ENCODE assay signal across 13 cellular contexts in genomic region chr20:53898558-53898931, GRCh38.
DNase-seq lines count a peak whose midpoint lies in the region; ATAC-seq and TF ChIP-seq lines count a peak whose summit lies in the region.
"Had no signal": no experiment of that assay in that cellular context is flagged by ENCODE, and none has a peak within 500 bp of the region (broad histone marks: within the 10 kb centered on the region; RNA-seq: fewer than 3 reads in every experiment).

No MANE protein-coding gene starts in this region.

- no peaks in the 10 kb centered on the region for H3K36me3 Mint-ChIP-seq in GM23338 (ENCODE audit: low read depth)
- peaks cover 1% of the 10 kb centered on the region for H3K36me3 Mint-ChIP-seq in activated T-helper 1 cell treated with anti-CD3 and anti-CD28 coated beads, Interleukin-12 subunit alpha, Interleukin-12 subunit beta, Interleukin-2, Interleukin-4 antibody, amounts not matched to agents 30 ng/mL and 10 ng/mL and 1 ng/mL, durations not matched to agents 14 hours and 24 hours and 36 hours (ENCODE audit: low read depth)
- H3K36me3 Mint-ChIP-seq in memory B cell, result no peaks in the 10 kb centered on the region

- no peak overlapping the region for H3K9ac ChIP-seq in BLaER1

- no peaks in the 10 kb centered on the region for H3F3A ChIP-seq in GM23338 (replicated peaks; ENCODE audit: low read depth)

- H3K36me3 ChIP-seq in BLaER1, result no peaks in the 10 kb centered on the region
- no peaks in the 10 kb centered on the region for H3K36me3 ChIP-seq in GM23338 (ENCODE audit: insufficient read depth)
- H3K36me3 ChIP-seq: pancreas had no signal

- H3K9me3 ChIP-seq in BLaER1, result no peaks in the 10 kb centered on the region
- H3K9me3 ChIP-seq: pancreas had no signal

- peaks cover 40% of the 10 kb centered on the region for H3K4me1 Mint-ChIP-seq in GM23338
- peaks cover 59% of the 10 kb centered on the region for H3K4me1 Mint-ChIP-seq in activated T-helper 1 cell treated with anti-CD3 and anti-CD28 coated beads, Interleukin-12 subunit alpha, Interleukin-12 subunit beta, Interleukin-2, Interleukin-4 antibody, amounts not matched to agents 30 ng/mL and 10 ng/mL and 1 ng/mL, durations not matched to agents 14 hours and 24 hours and 36 hours (ENCODE audit: low read depth)
- peaks cover 31% of the 10 kb centered on the region for H3K4me1 Mint-ChIP-seq in memory B cell

- H3K27me3 ChIP-seq in BLaER1 (no peaks in the 10 kb centered on the region), GM23338 (ENCODE audit: insufficient read depth) (no peaks in the 10 kb centered on the region)
- H3K27me3 ChIP-seq: pancreas had no signal

- peak overlapping the region; percentile 68 for H3K4me2 ChIP-seq in BLaER1
- no peak overlapping the region for H3K4me2 ChIP-seq in GM23338

- intact Hi-C loops in activated T-helper 1 cell treated with anti-CD3 and anti-CD28 coated beads, Interleukin-12 subunit alpha, Interleukin-12 subunit beta, Interleukin-2, Interleukin-4 antibody, amounts not matched to agents 30 ng/mL and 10 ng/mL and 1 ng/mL, durations not matched to agents 14 hours and 24 hours and 36 hours (cut with micrococcal nuclease), result loop anchor here (2.0 to 10.0 kb wide), 2 partner anchors 36 to 824 kb away; no protein-coding TSS in a partner anchor

- ATAC-seq in GM23338 (no peak), memory B cell (ENCODE audit: low read depth) (no peak), HG02759 (IDR thresholded peaks at IDR 0.05; ENCODE audit: unreplicated experiment) (no peak)

- H3K4me1 ChIP-seq in BLaER1, result peaks cover 81% of the 10 kb centered on the region
- H3K4me1 ChIP-seq in GM23338 (ENCODE audit: insufficient read depth), result peaks cover 38% of the 10 kb centered on the region

- DNase-seq in GM23338 (ENCODE audit: low spot score), result no peak
- DNase-seq in activated T-helper 1 cell treated with anti-CD3 and anti-CD28 coated beads, Interleukin-12 subunit alpha, Interleukin-12 subunit beta, Interleukin-2, Interleukin-4 antibody, amounts not matched to agents 30 ng/mL and 10 ng/mL and 1 ng/mL, durations not matched to agents 14 hours and 24 hours and 36 hours (ENCODE audit: low spot score), result no peak
- DNase-seq in memory B cell (ENCODE audit: low spot score in 2 of 2), result no peak
- DNase-seq in NCI-H1930 (lab: John Stamatoyannopoulos, UW), result no peak
- no peak for DNase-seq in SIG-M5 (lab: John Stamatoyannopoulos, UW)
- no peak for DNase-seq in occipital lobe (lab: John Stamatoyannopoulos, UW)
- DNase-seq: MV-4-11; NCI-H526 treated with DMSO at 0.1 percent for 48 hours; stimulated activated CD4-positive, alpha-beta T cell treated with anti-CD3 and anti-CD28 coated beads, Interleukin-2, amount 100 ng/mL, for 24 hours had no signal

- H3K4me3 ChIP-seq in BLaER1 (no peak overlapping the region), GM23338 (no peak overlapping the region)
- H3K4me3 ChIP-seq: pancreas had no signal

- H3K4me3 Mint-ChIP-seq in GM23338 (no peak overlapping the region), memory B cell (no peak overlapping the region)
- H3K4me3 Mint-ChIP-seq in activated T-helper 1 cell treated with anti-CD3 and anti-CD28 coated beads, Interleukin-12 subunit alpha, Interleukin-12 subunit beta, Interleukin-2, Interleukin-4 antibody, amounts not matched to agents 30 ng/mL and 10 ng/mL and 1 ng/mL, durations not matched to agents 14 hours and 24 hours and 36 hours, result no peak overlapping the region

- TF ChIP-seq CTCF in GM23338 (conservative IDR thresholded peaks at IDR 0.05; ENCODE audit: low read depth in 2 of 2), result no peak

- no peaks in the 10 kb centered on the region for H3K79me2 ChIP-seq in GM23338 (replicated peaks; ENCODE audit: insufficient read depth)

- no peaks in the 10 kb centered on the region for H3K9me3 Mint-ChIP-seq in GM23338
- no peaks in the 10 kb centered on the region for H3K9me3 Mint-ChIP-seq in activated T-helper 1 cell treated with anti-CD3 and anti-CD28 coated beads, Interleukin-12 subunit alpha, Interleukin-12 subunit beta, Interleukin-2, Interleukin-4 antibody, amounts not matched to agents 30 ng/mL and 10 ng/mL and 1 ng/mL, durations not matched to agents 14 hours and 24 hours and 36 hours
- peaks cover 2% of the 10 kb centered on the region for H3K9me3 Mint-ChIP-seq in memory B cell

- H3K27me3 Mint-ChIP-seq in GM23338 (ENCODE audit: insufficient read depth, low read depth, poor library complexity) (peaks cover 2% of the 10 kb centered on the region), memory B cell (no peaks in the 10 kb centered on the region)
- no peaks in the 10 kb centered on the region for H3K27me3 Mint-ChIP-seq in activated T-helper 1 cell treated with anti-CD3 and anti-CD28 coated beads, Interleukin-12 subunit alpha, Interleukin-12 subunit beta, Interleukin-2, Interleukin-4 antibody, amounts not matched to agents 30 ng/mL and 10 ng/mL and 1 ng/mL, durations not matched to agents 14 hours and 24 hours and 36 hours (ENCODE audit: insufficient read depth)

- peak overlapping the region; percentile 75; the same call in 1 of the 2 replicates for H2AFZ ChIP-seq in GM23338

- H3K27ac ChIP-seq in BLaER1, result peak overlapping the region; percentile 65
- H3K27ac ChIP-seq in GM23338 (ENCODE audit: low read depth), result no peak overlapping the region
- H3K27ac ChIP-seq: HL-60 had no signal

- H4K20me1 ChIP-seq in BLaER1 (no peaks in the 10 kb centered on the region), GM23338 (replicated peaks; ENCODE audit: insufficient read depth) (no peaks in the 10 kb centered on the region)

- no peaks in the 10 kb centered on the region for H3K9me2 ChIP-seq in GM23338 (ENCODE audit: insufficient read depth)

- H3K27ac Mint-ChIP-seq in GM23338 (no peak overlapping the region), memory B cell (peak overlapping the region; percentile 76)
- H3K27ac Mint-ChIP-seq in activated T-helper 1 cell treated with anti-CD3 and anti-CD28 coated beads, Interleukin-12 subunit alpha, Interleukin-12 subunit beta, Interleukin-2, Interleukin-4 antibody, amounts not matched to agents 30 ng/mL and 10 ng/mL and 1 ng/mL, durations not matched to agents 14 hours and 24 hours and 36 hours, result peak overlapping the region; percentile 77

TF ChIP-seq in GM23338, 12 proteins besides CTCF, POLR2A, EP300 and RAD21:
- no peak for TF ChIP-seq STAT1 (IDR thresholded peaks at IDR 0.05; ENCODE audit: unreplicated experiment)
- TF ChIP-seq NANOG (IDR thresholded peaks at IDR 0.05; ENCODE audit: borderline replicate concordance), result no peak
- no peak for TF ChIP-seq ZNF331 (CRISPR knock-in tag; IDR thresholded peaks at IDR 0.05; ENCODE audit: low read depth)
- TF ChIP-seq ZNF114 (CRISPR knock-in tag; IDR thresholded peaks at IDR 0.05), result no peak
- no peak for TF ChIP-seq CREB1 (CRISPR knock-in tag; IDR thresholded peaks at IDR 0.05; ENCODE audit: low read depth)
- no peak for TF ChIP-seq JUNB (IDR thresholded peaks at IDR 0.05; ENCODE audit: unreplicated experiment)
- no peak for TF ChIP-seq ETS1 (IDR thresholded peaks at IDR 0.05)
- TF ChIP-seq POLR2AphosphoS5 (IDR thresholded peaks at IDR 0.05; ENCODE audit: low read depth), result no peak
- no peak for TF ChIP-seq EZH2phosphoT487 (IDR thresholded peaks at IDR 0.05; ENCODE audit: unreplicated experiment)
- TF ChIP-seq REST (IDR thresholded peaks at IDR 0.05; ENCODE audit: unreplicated experiment), result no peak
TF ChIP-seq in GM23338: peak in this region for 0.
